In genomic region chr11:116386118-116386699, GRCh38 we compare ENCODE assay signal across 18 cellular contexts.
DNase-seq lines count a peak whose midpoint lies in the region; TF ChIP-seq lines count a peak whose summit lies in the region.
"Had no signal": no experiment of that assay in that cellular context is flagged by ENCODE, and none has a peak within 500 bp of the region (broad histone marks: within the 10 kb centered on the region; RNA-seq: fewer than 3 reads in every experiment).

No MANE protein-coding gene starts in this region.

- no peak for TF ChIP-seq CTCF in WERI-Rb-1 (IDR thresholded peaks at IDR 0.05; ENCODE audit: low read depth, low read length)

- H3K9me3 ChIP-seq in WERI-Rb-1 (ENCODE audit: severe bottlenecking) = no peaks in the 10 kb centered on the region

- DNase-seq in DMS79 (lab: John Stamatoyannopoulos, UW) = peak; percentile 40
- peak; percentile 65 for DNase-seq in DMS79 treated with DMSO at 0.1 percent for 48 hours (lab: John Stamatoyannopoulos, UW)
- DNase-seq in WERI-Rb-1 = no peak
- DNase-seq in epithelial cell of prostate (ENCODE audit: low read depth, low spot score) = peak; percentile 12
- no peak for DNase-seq in T-helper 2 cell
- no peak for DNase-seq in mesenteric fat pad (ENCODE audit: low spot score)
- no peak for DNase-seq in activated naive CD4-positive, alpha-beta T cell treated with anti-CD3 and anti-CD28 coated beads, Interleukin-2, amount 50 U/mL, for 16 hours
- DNase-seq: CD4-positive, CD25-positive, alpha-beta regulatory T cell; COR-L47; GDM1; IMR-90; NCI-H1694; NCI-H2081; NCI-H510A; NCI-H774; OCI-M1; Right ventricle myocardium superior had no signal

- peak overlapping the region; percentile 24 for H3K27ac ChIP-seq in WERI-Rb-1
- H3K27ac ChIP-seq in epithelial cell of prostate = no peak overlapping the region
- H3K27ac ChIP-seq: KMS-11 had no signal

- H3K27me3 ChIP-seq in WERI-Rb-1 (ENCODE audit: insufficient read depth, low read depth, severe bottlenecking) = no peaks in the 10 kb centered on the region

- no peaks in the 10 kb centered on the region for H3K36me3 ChIP-seq in WERI-Rb-1

- H3K4me3 ChIP-seq in WERI-Rb-1 (ENCODE audit: low read depth, low read length) = no peak overlapping the region

Comparison
In these comparisons a context has a peak if more than half of its experiments do, and no peak if none do; other contexts are left out.
1. DNase-seq: peak in DMS79 (single experiment), DMS79 treated with DMSO at 0.1 percent for 48 hours (single experiment) and epithelial cell of prostate (single experiment); none in WERI-Rb-1 (single experiment), T-helper 2 cell (0 of 5), mesenteric fat pad (single experiment) and activated naive CD4-positive, alpha-beta T cell treated with anti-CD3 and anti-CD28 coated beads, Interleukin-2, amount 50 U/mL, for 16 hours (single experiment).